In the genomic region with DNA sequence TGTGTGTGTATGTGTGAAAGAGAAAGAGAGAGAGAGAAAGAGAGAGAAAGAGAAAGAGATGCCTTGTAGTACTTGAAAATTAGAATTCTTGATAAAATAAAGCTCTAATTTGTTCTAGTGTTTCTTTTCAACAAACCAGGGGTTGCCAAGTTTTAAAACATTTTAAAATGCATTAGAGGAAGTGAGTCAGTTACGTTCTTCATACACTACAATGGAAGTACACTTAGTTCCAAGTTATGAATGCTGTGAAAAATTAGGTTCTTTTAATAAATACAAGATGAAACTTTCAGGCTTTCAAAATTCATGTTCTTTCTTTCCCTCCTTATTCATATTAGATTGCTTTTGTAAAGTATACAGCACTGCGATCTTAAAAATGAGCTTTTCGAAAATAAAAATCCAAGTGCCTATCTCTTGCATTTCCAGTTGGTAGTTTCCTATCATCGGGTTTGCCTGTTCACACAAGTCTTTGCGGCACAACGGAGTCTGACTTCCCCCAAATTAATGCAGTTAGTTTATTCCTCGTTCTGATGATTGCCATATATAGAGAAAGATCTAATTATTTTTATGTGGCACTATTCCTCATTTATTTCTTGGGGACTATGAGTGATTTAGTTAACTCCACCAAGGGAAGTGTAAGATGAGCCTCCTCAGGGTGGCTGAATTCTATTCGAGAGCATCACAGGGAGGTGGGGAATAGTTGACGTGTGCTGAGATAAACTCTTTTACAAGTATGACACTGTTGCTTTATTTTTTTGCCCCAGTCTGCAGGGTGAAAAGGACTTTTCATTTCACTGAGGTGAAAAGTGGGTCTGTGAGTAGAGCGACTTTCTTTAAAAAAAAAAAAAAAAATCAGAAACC, we compare ENCODE assay signal across 1 cellular context.
TF ChIP-seq lines count a peak whose summit lies in the region.

No MANE protein-coding gene starts in this region.

TF ChIP-seq in SK-N-SH, 30 proteins besides CTCF, POLR2A, EP300 and RAD21 (continued from another document):
- TF ChIP-seq, protein P1, sequence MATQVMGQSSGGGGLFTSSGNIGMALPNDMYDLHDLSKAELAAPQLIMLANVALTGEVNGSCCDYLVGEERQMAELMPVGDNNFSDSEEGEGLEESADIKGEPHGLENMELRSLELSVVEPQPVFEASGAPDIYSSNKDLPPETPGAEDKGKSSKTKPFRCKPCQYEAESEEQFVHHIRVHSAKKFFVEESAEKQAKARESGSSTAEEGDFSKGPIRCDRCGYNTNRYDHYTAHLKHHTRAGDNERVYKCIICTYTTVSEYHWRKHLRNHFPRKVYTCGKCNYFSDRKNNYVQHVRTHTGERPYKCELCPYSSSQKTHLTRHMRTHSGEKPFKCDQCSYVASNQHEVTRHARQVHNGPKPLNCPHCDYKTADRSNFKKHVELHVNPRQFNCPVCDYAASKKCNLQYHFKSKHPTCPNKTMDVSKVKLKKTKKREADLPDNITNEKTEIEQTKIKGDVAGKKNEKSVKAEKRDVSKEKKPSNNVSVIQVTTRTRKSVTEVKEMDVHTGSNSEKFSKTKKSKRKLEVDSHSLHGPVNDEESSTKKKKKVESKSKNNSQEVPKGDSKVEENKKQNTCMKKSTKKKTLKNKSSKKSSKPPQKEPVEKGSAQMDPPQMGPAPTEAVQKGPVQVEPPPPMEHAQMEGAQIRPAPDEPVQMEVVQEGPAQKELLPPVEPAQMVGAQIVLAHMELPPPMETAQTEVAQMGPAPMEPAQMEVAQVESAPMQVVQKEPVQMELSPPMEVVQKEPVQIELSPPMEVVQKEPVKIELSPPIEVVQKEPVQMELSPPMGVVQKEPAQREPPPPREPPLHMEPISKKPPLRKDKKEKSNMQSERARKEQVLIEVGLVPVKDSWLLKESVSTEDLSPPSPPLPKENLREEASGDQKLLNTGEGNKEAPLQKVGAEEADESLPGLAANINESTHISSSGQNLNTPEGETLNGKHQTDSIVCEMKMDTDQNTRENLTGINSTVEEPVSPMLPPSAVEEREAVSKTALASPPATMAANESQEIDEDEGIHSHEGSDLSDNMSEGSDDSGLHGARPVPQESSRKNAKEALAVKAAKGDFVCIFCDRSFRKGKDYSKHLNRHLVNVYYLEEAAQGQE (IDR thresholded peaks at IDR 0.05; ENCODE audit: low read depth, low read length), result no peak
- TF ChIP-seq, protein P2, sequence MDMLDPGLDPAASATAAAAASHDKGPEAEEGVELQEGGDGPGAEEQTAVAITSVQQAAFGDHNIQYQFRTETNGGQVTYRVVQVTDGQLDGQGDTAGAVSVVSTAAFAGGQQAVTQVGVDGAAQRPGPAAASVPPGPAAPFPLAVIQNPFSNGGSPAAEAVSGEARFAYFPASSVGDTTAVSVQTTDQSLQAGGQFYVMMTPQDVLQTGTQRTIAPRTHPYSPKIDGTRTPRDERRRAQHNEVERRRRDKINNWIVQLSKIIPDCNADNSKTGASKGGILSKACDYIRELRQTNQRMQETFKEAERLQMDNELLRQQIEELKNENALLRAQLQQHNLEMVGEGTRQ (IDR thresholded peaks at IDR 0.05; ENCODE audit: borderline replicate concordance, low read depth, low read length), result no peak
- TF ChIP-seq FOXM1 (IDR thresholded peaks at IDR 0.05; ENCODE audit: low read depth) (no peak), ELF1 (IDR thresholded peaks at IDR 0.05) (no peak), EZH2phosphoT487 (IDR thresholded peaks at IDR 0.05; ENCODE audit: borderline replicate concordance, low read depth) (no peak), CHD2 (IDR thresholded peaks at IDR 0.05; ENCODE audit: low read length, partially characterized antibody) (no peak), GATA2 (CRISPR knock-in tag; IDR thresholded peaks at IDR 0.05) (no peak), GABPA (IDR thresholded peaks at IDR 0.05; ENCODE audit: low read depth) (no peak), SIN3A (IDR thresholded peaks at IDR 0.05; ENCODE audit: borderline replicate concordance, low read depth, low read length) (no peak), MXI1 (IDR thresholded peaks at IDR 0.05; ENCODE audit: low read depth, low read length) (no peak), MEF2A (IDR thresholded peaks at IDR 0.05; ENCODE audit: borderline replicate concordance, low read depth) (no peak), NRF1 (IDR thresholded peaks at IDR 0.05; ENCODE audit: low read depth, low read length) (no peak), RFX5 (IDR thresholded peaks at IDR 0.05; ENCODE audit: low read length) (no peak), TAF1 (IDR thresholded peaks at IDR 0.05; ENCODE audit: borderline replicate concordance, low read depth, low read length) (no peak), TEAD4 (IDR thresholded peaks at IDR 0.05; ENCODE audit: borderline replicate concordance, insufficient read depth) (no peak)
- TF ChIP-seq, protein P3, sequence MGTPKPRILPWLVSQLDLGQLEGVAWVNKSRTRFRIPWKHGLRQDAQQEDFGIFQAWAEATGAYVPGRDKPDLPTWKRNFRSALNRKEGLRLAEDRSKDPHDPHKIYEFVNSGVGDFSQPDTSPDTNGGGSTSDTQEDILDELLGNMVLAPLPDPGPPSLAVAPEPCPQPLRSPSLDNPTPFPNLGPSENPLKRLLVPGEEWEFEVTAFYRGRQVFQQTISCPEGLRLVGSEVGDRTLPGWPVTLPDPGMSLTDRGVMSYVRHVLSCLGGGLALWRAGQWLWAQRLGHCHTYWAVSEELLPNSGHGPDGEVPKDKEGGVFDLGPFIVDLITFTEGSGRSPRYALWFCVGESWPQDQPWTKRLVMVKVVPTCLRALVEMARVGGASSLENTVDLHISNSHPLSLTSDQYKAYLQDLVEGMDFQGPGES (IDR thresholded peaks at IDR 0.05; ENCODE audit: low read depth, low read length), result no peak
- TF ChIP-seq, protein P4, sequence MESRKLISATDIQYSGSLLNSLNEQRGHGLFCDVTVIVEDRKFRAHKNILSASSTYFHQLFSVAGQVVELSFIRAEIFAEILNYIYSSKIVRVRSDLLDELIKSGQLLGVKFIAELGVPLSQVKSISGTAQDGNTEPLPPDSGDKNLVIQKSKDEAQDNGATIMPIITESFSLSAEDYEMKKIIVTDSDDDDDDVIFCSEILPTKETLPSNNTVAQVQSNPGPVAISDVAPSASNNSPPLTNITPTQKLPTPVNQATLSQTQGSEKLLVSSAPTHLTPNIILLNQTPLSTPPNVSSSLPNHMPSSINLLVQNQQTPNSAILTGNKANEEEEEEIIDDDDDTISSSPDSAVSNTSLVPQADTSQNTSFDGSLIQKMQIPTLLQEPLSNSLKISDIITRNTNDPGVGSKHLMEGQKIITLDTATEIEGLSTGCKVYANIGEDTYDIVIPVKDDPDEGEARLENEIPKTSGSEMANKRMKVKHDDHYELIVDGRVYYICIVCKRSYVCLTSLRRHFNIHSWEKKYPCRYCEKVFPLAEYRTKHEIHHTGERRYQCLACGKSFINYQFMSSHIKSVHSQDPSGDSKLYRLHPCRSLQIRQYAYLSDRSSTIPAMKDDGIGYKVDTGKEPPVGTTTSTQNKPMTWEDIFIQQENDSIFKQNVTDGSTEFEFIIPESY (IDR thresholded peaks at IDR 0.05; ENCODE audit: borderline replicate concordance, low read depth), result no peak
